Comparison of ENCODE assay signal across 1 cellular context in the genomic region with DNA sequence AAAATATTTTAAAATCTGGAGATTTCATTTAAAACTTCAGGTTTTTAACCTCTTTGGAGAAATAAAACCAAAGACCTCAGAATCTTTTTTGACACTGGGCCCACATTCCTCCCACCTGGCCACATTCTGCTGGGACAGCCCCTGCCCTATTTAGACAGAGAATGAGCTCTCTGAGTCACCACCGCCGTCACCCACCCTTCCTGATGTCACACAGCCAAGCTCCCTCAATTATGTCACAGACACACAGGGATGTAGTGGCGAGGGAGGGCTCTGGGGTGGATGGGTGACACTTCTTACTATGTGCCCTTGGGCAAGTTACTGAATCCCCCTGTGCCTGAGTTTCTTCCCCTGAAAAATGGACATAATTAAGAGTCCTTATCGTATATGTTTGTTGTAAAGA.
TF ChIP-seq lines count a peak whose summit lies in the region.

No MANE protein-coding gene starts in this region.

TF ChIP-seq in GM23338, 12 proteins besides CTCF, POLR2A, EP300 and RAD21 (continued from another document):
- TF ChIP-seq, protein P1, sequence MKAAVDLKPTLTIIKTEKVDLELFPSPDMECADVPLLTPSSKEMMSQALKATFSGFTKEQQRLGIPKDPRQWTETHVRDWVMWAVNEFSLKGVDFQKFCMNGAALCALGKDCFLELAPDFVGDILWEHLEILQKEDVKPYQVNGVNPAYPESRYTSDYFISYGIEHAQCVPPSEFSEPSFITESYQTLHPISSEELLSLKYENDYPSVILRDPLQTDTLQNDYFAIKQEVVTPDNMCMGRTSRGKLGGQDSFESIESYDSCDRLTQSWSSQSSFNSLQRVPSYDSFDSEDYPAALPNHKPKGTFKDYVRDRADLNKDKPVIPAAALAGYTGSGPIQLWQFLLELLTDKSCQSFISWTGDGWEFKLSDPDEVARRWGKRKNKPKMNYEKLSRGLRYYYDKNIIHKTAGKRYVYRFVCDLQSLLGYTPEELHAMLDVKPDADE (IDR thresholded peaks at IDR 0.05), result no peak
- TF ChIP-seq EZH2 (IDR thresholded peaks at IDR 0.05; ENCODE audit: low read depth, unreplicated experiment) (no peak), POLR2AphosphoS5 (IDR thresholded peaks at IDR 0.05; ENCODE audit: low read depth) (no peak), EZH2phosphoT487 (IDR thresholded peaks at IDR 0.05; ENCODE audit: unreplicated experiment) (no peak), ZNF114 (CRISPR knock-in tag; IDR thresholded peaks at IDR 0.05) (no peak), JUNB (IDR thresholded peaks at IDR 0.05; ENCODE audit: unreplicated experiment) (no peak), ZNF331 (CRISPR knock-in tag; IDR thresholded peaks at IDR 0.05; ENCODE audit: low read depth) (no peak)
- TF ChIP-seq, protein P2, sequence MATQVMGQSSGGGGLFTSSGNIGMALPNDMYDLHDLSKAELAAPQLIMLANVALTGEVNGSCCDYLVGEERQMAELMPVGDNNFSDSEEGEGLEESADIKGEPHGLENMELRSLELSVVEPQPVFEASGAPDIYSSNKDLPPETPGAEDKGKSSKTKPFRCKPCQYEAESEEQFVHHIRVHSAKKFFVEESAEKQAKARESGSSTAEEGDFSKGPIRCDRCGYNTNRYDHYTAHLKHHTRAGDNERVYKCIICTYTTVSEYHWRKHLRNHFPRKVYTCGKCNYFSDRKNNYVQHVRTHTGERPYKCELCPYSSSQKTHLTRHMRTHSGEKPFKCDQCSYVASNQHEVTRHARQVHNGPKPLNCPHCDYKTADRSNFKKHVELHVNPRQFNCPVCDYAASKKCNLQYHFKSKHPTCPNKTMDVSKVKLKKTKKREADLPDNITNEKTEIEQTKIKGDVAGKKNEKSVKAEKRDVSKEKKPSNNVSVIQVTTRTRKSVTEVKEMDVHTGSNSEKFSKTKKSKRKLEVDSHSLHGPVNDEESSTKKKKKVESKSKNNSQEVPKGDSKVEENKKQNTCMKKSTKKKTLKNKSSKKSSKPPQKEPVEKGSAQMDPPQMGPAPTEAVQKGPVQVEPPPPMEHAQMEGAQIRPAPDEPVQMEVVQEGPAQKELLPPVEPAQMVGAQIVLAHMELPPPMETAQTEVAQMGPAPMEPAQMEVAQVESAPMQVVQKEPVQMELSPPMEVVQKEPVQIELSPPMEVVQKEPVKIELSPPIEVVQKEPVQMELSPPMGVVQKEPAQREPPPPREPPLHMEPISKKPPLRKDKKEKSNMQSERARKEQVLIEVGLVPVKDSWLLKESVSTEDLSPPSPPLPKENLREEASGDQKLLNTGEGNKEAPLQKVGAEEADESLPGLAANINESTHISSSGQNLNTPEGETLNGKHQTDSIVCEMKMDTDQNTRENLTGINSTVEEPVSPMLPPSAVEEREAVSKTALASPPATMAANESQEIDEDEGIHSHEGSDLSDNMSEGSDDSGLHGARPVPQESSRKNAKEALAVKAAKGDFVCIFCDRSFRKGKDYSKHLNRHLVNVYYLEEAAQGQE (IDR thresholded peaks at IDR 0.05; ENCODE audit: unreplicated experiment), result no peak
